1 cellular context compared by ENCODE assay signal in the genomic region with DNA sequence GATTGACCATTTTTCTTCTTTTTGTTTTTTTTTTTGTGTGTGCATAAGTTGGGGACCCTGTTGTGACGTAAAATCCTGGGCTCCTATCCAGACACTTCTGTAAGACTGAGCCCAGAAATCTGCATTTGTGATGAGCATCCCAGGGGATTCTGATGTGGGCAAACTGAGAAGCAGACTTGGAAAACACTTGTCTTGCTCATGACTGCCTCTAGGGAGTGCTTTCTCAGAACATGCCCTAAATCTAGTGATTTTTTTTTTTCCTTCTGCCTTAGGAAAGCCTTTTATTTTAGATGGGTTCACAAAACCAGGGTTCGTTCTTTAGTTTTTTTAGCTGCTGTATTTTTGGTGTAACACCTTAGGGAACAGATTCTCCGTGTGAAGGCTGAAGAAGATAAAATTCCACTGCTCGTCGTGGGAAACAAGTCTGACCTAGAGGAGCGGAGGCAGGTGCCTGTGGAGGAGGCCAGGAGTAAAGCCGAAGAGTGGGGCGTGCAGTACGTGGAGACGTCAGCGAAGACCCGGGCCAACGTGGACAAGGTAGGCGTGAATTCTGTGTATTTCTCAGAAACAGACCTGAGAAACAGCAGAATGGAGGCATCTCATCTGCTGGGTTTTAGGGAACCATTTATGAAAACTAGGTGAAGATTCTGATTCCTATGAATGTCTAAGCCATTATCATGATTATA.
TF ChIP-seq lines count a peak whose summit lies in the region.

No MANE protein-coding gene starts in this region.

TF ChIP-seq in HepG2, 621 proteins besides CTCF, POLR2A, EP300 and RAD21:
- TF ChIP-seq STAG1 (CRISPR knock-in tag; IDR thresholded peaks at IDR 0.05) (0 out of 2 replicates have a peak, but pooled peaks have one; percentile 5), GZF1 (CRISPR knock-in tag; IDR thresholded peaks at IDR 0.05) (no peak), HDAC1 (CRISPR knock-in tag; IDR thresholded peaks at IDR 0.05) (no peak), KDM4B (CRISPR knock-in tag; IDR thresholded peaks at IDR 0.05) (no peak)
- TF ChIP-seq, protein P1, sequence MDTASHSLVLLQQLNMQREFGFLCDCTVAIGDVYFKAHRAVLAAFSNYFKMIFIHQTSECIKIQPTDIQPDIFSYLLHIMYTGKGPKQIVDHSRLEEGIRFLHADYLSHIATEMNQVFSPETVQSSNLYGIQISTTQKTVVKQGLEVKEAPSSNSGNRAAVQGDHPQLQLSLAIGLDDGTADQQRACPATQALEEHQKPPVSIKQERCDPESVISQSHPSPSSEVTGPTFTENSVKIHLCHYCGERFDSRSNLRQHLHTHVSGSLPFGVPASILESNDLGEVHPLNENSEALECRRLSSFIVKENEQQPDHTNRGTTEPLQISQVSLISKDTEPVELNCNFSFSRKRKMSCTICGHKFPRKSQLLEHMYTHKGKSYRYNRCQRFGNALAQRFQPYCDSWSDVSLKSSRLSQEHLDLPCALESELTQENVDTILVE (CRISPR knock-in tag; IDR thresholded peaks at IDR 0.05), result no peak
- TF ChIP-seq, protein P2, sequence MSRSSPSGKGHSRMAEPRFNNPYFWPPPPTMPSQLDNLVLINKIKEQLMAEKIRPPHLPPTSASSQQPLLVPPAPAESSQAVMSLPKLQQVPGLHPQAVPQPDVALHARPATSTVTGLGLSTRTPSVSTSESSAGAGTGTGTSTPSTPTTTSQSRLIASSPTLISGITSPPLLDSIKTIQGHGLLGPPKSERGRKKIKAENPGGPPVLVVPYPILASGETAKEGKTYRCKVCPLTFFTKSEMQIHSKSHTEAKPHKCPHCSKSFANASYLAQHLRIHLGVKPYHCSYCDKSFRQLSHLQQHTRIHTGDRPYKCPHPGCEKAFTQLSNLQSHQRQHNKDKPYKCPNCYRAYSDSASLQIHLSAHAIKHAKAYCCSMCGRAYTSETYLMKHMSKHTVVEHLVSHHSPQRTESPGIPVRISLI (CRISPR knock-in tag; IDR thresholded peaks at IDR 0.05; ENCODE audit: borderline replicate concordance), result peak; percentile 67; the same call in 1 of the 2 replicates
- TF ChIP-seq, protein P3, sequence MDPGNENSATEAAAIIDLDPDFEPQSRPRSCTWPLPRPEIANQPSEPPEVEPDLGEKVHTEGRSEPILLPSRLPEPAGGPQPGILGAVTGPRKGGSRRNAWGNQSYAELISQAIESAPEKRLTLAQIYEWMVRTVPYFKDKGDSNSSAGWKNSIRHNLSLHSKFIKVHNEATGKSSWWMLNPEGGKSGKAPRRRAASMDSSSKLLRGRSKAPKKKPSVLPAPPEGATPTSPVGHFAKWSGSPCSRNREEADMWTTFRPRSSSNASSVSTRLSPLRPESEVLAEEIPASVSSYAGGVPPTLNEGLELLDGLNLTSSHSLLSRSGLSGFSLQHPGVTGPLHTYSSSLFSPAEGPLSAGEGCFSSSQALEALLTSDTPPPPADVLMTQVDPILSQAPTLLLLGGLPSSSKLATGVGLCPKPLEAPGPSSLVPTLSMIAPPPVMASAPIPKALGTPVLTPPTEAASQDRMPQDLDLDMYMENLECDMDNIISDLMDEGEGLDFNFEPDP (CRISPR knock-in tag; conservative IDR thresholded peaks at IDR 0.05), result 0 out of 2 replicates have a peak, but pooled peaks have one; percentile 39
